13 cellular contexts compared by ENCODE assay signal in genomic region chr2:234963785-234964615, GRCh38. TPM values are rescaled to one million over a fixed set of nuclear protein-coding genes. Genes with fewer than 3 reads are reported as not detected.
A peak's percentile ranks its signal among the peaks of the same experiment; 100 is the strongest.
DNase-seq lines count a peak whose midpoint lies in the region; ATAC-seq and TF ChIP-seq lines count a peak whose summit lies in the region.
"Had no signal": no experiment of that assay in that cellular context is flagged by ENCODE, and none has a peak within 500 bp of the region (broad histone marks: within the 10 kb centered on the region; RNA-seq: fewer than 3 reads in every experiment).

No MANE protein-coding gene starts in this region.

- in situ Hi-C loops in gastrocnemius medialis (cut with MboI; ENCODE audit: low sequenced_read_pairs in 4 of 4): no loop called here

- H3K36me3 ChIP-seq in SJCRH30 (peaks cover 8% of the 10 kb centered on the region; the same call in 1 of the 2 replicates), gastrocnemius medialis (no peaks in the 10 kb centered on the region)

- H3K9me3 ChIP-seq in SJCRH30 (replicated peaks) (no peaks in the 10 kb centered on the region), gastrocnemius medialis (no peaks in the 10 kb centered on the region)

- H3K4me3 ChIP-seq in SJCRH30 (no peak overlapping the region), fibroblast of the aortic adventitia (ENCODE audit: low read depth, low read length) (peak overlapping the region; percentile 0), gastrocnemius medialis (no peak overlapping the region)
- H3K4me3 ChIP-seq: hepatocyte had no signal

- intact Hi-C loops in gastrocnemius medialis (cut with DNase I; ENCODE audit: low total_unique reads): no loop called here

- peaks cover 42% of the 10 kb centered on the region for H3K4me1 ChIP-seq in SJCRH30
- H3K4me1 ChIP-seq in gastrocnemius medialis: peaks cover 11 to 23% of the 10 kb centered on the region in 2 donors

- peak; percentile 63 to 70 for ATAC-seq in gastrocnemius medialis
- ATAC-seq: natural killer cell had no signal

- peak; percentile 92 for DNase-seq in H4 (ENCODE audit: low spot score)
- peak; percentile 46 to 57 for DNase-seq in SJCRH30
- peak; percentile 92 for DNase-seq in fibroblast of the aortic adventitia (ENCODE audit: low read depth)
- peak in 1 of 2 donors; percentile 54 for DNase-seq in gastrocnemius medialis
- DNase-seq in GDM1 (lab: John Stamatoyannopoulos, UW): no peak
- no peak for DNase-seq in NCI-H526 treated with DMSO at 0.1 percent for 48 hours (lab: John Stamatoyannopoulos, UW)
- no peak for DNase-seq in stimulated activated CD4-positive, alpha-beta T cell treated with anti-CD3 and anti-CD28 coated beads, Interleukin-12 subunit alpha, Interleukin-12 subunit beta, amount 100 ng/mL, for 4 hours
- no peak for DNase-seq in HUDEP-2 (lab: John Stamatoyannopoulos, UW; ENCODE audit: unreplicated experiment in 76 of 76)
- DNase-seq: activated CD8-positive, alpha-beta memory T cell treated with anti-CD3 and anti-CD28 coated beads for 24 hours; central memory CD4-positive, alpha-beta T cell; natural killer cell; NCI-H187 treated with DMSO at 0.1 percent for 48 hours had no signal

- TF ChIP-seq CTCF in fibroblast of the aortic adventitia (IDR thresholded peaks at IDR 0.05; ENCODE audit: insufficient read depth, low read length) (no peak), gastrocnemius medialis (IDR thresholded peaks at IDR 0.05 in 4 of 5, conservative IDR thresholded peaks at IDR 0.05 in 1 of 5) (no peak)

- H3K27ac ChIP-seq in SJCRH30 (peak overlapping the region; percentile 47), gastrocnemius medialis (peak overlapping the region; percentile 19 to 67 (median 38))
- H3K27ac ChIP-seq: hepatocyte had no signal

- TF ChIP-seq POLR2A in gastrocnemius medialis (IDR thresholded peaks at IDR 0.05): no peak

- H3K27me3 ChIP-seq in SJCRH30 (no peaks in the 10 kb centered on the region), gastrocnemius medialis (no peaks in the 10 kb centered on the region)
- H3K27me3 ChIP-seq: hepatocyte had no signal

RNA-seq across cellular contexts. Expression of gene SH3BP4, which starts 12.2 kb away (rescaled TPM):
- total RNA-seq in H4 (2014; rRNA removed; shearing (Covaris generic)): 63.9 and 78.6 TPM in 2 replicates
- 32.9 and 35.5 TPM in 2 replicates for total RNA-seq in SJCRH30 (2014; rRNA removed; shearing (Covaris generic))
- total RNA-seq in fibroblast of the aortic adventitia (ENCODE audit: low replicate concordance): 32.2 and 49.7 TPM in 2 replicates
- total RNA-seq in gastrocnemius medialis: 10 to 100 TPM; 10.2 to 36.9 (median 15.9) TPM

Comparison
In these comparisons a context has a peak if more than half of its experiments do, and no peak if none do; other contexts are left out.
1. DNase-seq: peak in H4 (single experiment), SJCRH30 (2 of 2) and fibroblast of the aortic adventitia (single experiment); none in GDM1 (single experiment), NCI-H526 treated with DMSO at 0.1 percent for 48 hours (single experiment), stimulated activated CD4-positive, alpha-beta T cell treated with anti-CD3 and anti-CD28 coated beads, Interleukin-12 subunit alpha, Interleukin-12 subunit beta, amount 100 ng/mL, for 4 hours (single experiment) and HUDEP-2 (0 of 76).